In genomic region chr15:74842581-74843444, GRCh38 we compare ENCODE assay signal across 8 cellular contexts. TPM values are rescaled to one million over a fixed set of nuclear protein-coding genes. Genes with fewer than 3 reads are reported as not detected.
A peak's percentile ranks its signal among the peaks of the same experiment; 100 is the strongest.
DNase-seq lines count a peak whose midpoint lies in the region; ATAC-seq, FAIRE-seq and TF ChIP-seq lines count a peak whose summit lies in the region.

Gene ULK3, minus strand, starts transcription at chr15:74843156. Its CDS starts 51 bp downstream, at chr15:74843105.

- TF ChIP-seq CTCF in right atrium auricular region (IDR thresholded peaks at IDR 0.05), result peak; percentile 76 to 83

- H3K27me3 ChIP-seq in right atrium auricular region, result no peaks in the 10 kb centered on the region

- peak within 1 kb of the TSS; percentile 92 to 93 for H3K27ac ChIP-seq in right atrium auricular region

- H3K9me3 ChIP-seq in right atrium auricular region, result no peaks in the 10 kb centered on the region

- peaks cover 0 to 28% of the 10 kb centered on the region in 2 donors for H3K4me1 ChIP-seq in right atrium auricular region

- ATAC-seq in GM18498 (IDR thresholded peaks at IDR 0.05; ENCODE audit: unreplicated experiment), result peak; percentile 87
- peak; percentile 86 for ATAC-seq in HG02970 (IDR thresholded peaks at IDR 0.05; ENCODE audit: low FRiP score, unreplicated experiment)

- H3K4me3 ChIP-seq in right atrium auricular region, result peak within 1 kb of the TSS; percentile 80 to 88

- no peak for FAIRE-seq in urothelium cell line (lab: Jason Lieb, UNC)

- DNase-seq in NCI-H187 treated with DMSO at 0.1 percent for 48 hours (lab: John Stamatoyannopoulos, UW) (peak; percentile 76), anterior cingulate cortex (lab: John Stamatoyannopoulos, UW) (peak; percentile 49 to 94 (median 85)), right atrium auricular region (ENCODE audit: low spot score) (peak; percentile 92), pulmonary artery endothelial cell (ENCODE audit: low read depth, low spot score) (peak; percentile 39), urothelium cell line (ENCODE audit: low spot score) (peak; percentile 95)

- intact Hi-C loops in T-helper 2 cell treated with Interferon-gamma antibody and Interleukin-4, amounts not matched to agents 100 ng/mL and 5 ng/mL, for 36 hours (cut with micrococcal nuclease), result loop anchor here (1.0 to 2.0 kb wide), 5 partner anchors 27 to 95 kb away; partner anchors contain the start of genes COX5A and FAM219B

- H3K36me3 ChIP-seq in right atrium auricular region, result peaks cover 33% of the 10 kb centered on the region

RNA-seq across cellular contexts. Expression of gene ULK3, which starts in this region (rescaled TPM):
- 55.4 and 59.6 TPM in 2 replicates for total RNA-seq in T-helper 2 cell treated with Interferon-gamma antibody and Interleukin-4, amounts not matched to agents 100 ng/mL and 5 ng/mL, for 36 hours
- 10 to 100 TPM; 38.1 to 42.9 TPM for total RNA-seq in right atrium auricular region
- 22.4 and 27.0 TPM in 2 replicates for total RNA-seq in pulmonary artery endothelial cell

Comparison
In these comparisons a context has a peak if more than half of its experiments do, and no peak if none do; other contexts are left out.
1. Peak in every context shown above with its lines: DNase-seq, ATAC-seq, H3K4me3 ChIP-seq and H3K27ac ChIP-seq.
2. DNase-seq: peak in every context shown above with its lines; median percentile 95 in urothelium cell line; 92 in right atrium auricular region; 85 in anterior cingulate cortex; 76 in NCI-H187 treated with DMSO at 0.1 percent for 48 hours; 39 in pulmonary artery endothelial cell.